ENCODE assay signal across 10 cellular contexts in genomic region chr9:128162215-128163026, GRCh38. TPM values are rescaled to one million over a fixed set of nuclear protein-coding genes. Genes with fewer than 3 reads are reported as not detected.
DNase-seq lines count a peak whose midpoint lies in the region; ATAC-seq and TF ChIP-seq lines count a peak whose summit lies in the region.
"Had no signal": no experiment of that assay in that cellular context is flagged by ENCODE, and none has a peak within 500 bp of the region (broad histone marks: within the 10 kb centered on the region; RNA-seq: fewer than 3 reads in every experiment).

No MANE protein-coding gene starts in this region.

- H3K4me1 ChIP-seq in mucosa of descending colon (ENCODE audit: low read depth) (no peaks in the 10 kb centered on the region), vagina (peaks cover 27% of the 10 kb centered on the region)

- CTCF ChIA-PET in activated CD4-positive, alpha-beta T cell treated with anti-CD3 and anti-CD28 coated beads, Interleukin-2, amount 10 ng/mL, durations not matched to agents 7 days and 5 days (lab: Charles Lee): no interaction called here
- CTCF ChIA-PET in WTC11 (lab: Charles Lee): interaction anchor here (3.6 kb wide), 1 partner anchor 37 kb away, joined by 30 read pairs; no protein-coding TSS in a partner anchor

- H3K27me3 ChIP-seq in vagina: no peaks in the 10 kb centered on the region

- no peak for ATAC-seq in activated T-helper 17 cell treated with anti-CD3 and anti-CD28 coated beads, Interleukin-2, amount 50 U/mL, for 72 hours (replicated peaks)
- no peak for ATAC-seq in stimulated activated naive B cell treated with anti-CD40 and anti-IgM and Interleukin-4, amounts not matched to agents 10 μg/mL and 1 μg/mL and 100 μg/mL, for 72 hours (replicated peaks)
- ATAC-seq in mucosa of descending colon (no peak), WTC11 (no peak)

- no peak for DNase-seq in activated CD4-positive, alpha-beta T cell treated with anti-CD3 and anti-CD28 coated beads, Interleukin-2, amount 10 ng/mL, durations not matched to agents 7 days and 5 days
- no peak for DNase-seq in activated CD4-positive, alpha-beta T cell treated with anti-CD3 and anti-CD28 coated beads for 4 hours
- DNase-seq in glutamatergic neuron (no peak), mucosa of descending colon (no peak), vagina (ENCODE audit: extremely low spot score in 2 of 2) (no peak), WTC11 (ENCODE audit: low spot score) (no peak)
- DNase-seq in stimulated activated naive B cell treated with anti-CD40 and anti-IgM and Interleukin-4, amounts not matched to agents 10 μg/mL and 1 μg/mL and 100 μg/mL, for 72 hours: no peak
- DNase-seq: effector CD8-positive, alpha-beta T cell; SHP77 had no signal

- H3K9me3 Mint-ChIP-seq in activated CD4-positive, alpha-beta T cell treated with anti-CD3 and anti-CD28 coated beads, Interleukin-2, amount 10 ng/mL, durations not matched to agents 7 days and 5 days: no peaks in the 10 kb centered on the region
- no peaks in the 10 kb centered on the region for H3K9me3 Mint-ChIP-seq in activated T-helper 17 cell treated with anti-CD3 and anti-CD28 coated beads, Interleukin-2, amount 50 U/mL, for 72 hours
- H3K9me3 Mint-ChIP-seq in glutamatergic neuron (ENCODE audit: unreplicated experiment) (peaks cover 7% of the 10 kb centered on the region), WTC11 (no peaks in the 10 kb centered on the region)
- no peaks in the 10 kb centered on the region for H3K9me3 Mint-ChIP-seq in stimulated activated naive B cell treated with anti-CD40 and anti-IgM and Interleukin-4, amounts not matched to agents 10 μg/mL and 1 μg/mL and 100 μg/mL, for 72 hours

- H3K4me3 Mint-ChIP-seq in activated CD4-positive, alpha-beta T cell treated with anti-CD3 and anti-CD28 coated beads, Interleukin-2, amount 10 ng/mL, durations not matched to agents 7 days and 5 days: peak overlapping the region; percentile 48
- H3K4me3 Mint-ChIP-seq in activated T-helper 17 cell treated with anti-CD3 and anti-CD28 coated beads, Interleukin-2, amount 50 U/mL, for 72 hours: peak overlapping the region; percentile 84
- H3K4me3 Mint-ChIP-seq in glutamatergic neuron (ENCODE audit: unreplicated experiment) (peak overlapping the region; percentile 49), WTC11 (no peak overlapping the region)
- no peak overlapping the region for H3K4me3 Mint-ChIP-seq in stimulated activated naive B cell treated with anti-CD40 and anti-IgM and Interleukin-4, amounts not matched to agents 10 μg/mL and 1 μg/mL and 100 μg/mL, for 72 hours

- TF ChIP-seq CTCF in glutamatergic neuron (IDR thresholded peaks at IDR 0.05; ENCODE audit: partially characterized antibody, unreplicated experiment): no peak
- TF ChIP-seq CTCF in mucosa of descending colon (IDR thresholded peaks at IDR 0.05): no peak
- no peak for TF ChIP-seq CTCF in vagina (IDR thresholded peaks at IDR 0.05)
- no peak for TF ChIP-seq CTCF in WTC11 (IDR thresholded peaks at IDR 0.05)

- H3K4me3 ChIP-seq in mucosa of descending colon (no peak overlapping the region), vagina (no peak overlapping the region)

- H3K27me3 Mint-ChIP-seq in activated CD4-positive, alpha-beta T cell treated with anti-CD3 and anti-CD28 coated beads, Interleukin-2, amount 10 ng/mL, durations not matched to agents 7 days and 5 days: no peaks in the 10 kb centered on the region
- H3K27me3 Mint-ChIP-seq in activated T-helper 17 cell treated with anti-CD3 and anti-CD28 coated beads, Interleukin-2, amount 50 U/mL, for 72 hours: no peaks in the 10 kb centered on the region
- H3K27me3 Mint-ChIP-seq in glutamatergic neuron (ENCODE audit: unreplicated experiment) (peaks cover 5% of the 10 kb centered on the region), WTC11 (ENCODE audit: low read depth) (no peaks in the 10 kb centered on the region)
- no peaks in the 10 kb centered on the region for H3K27me3 Mint-ChIP-seq in stimulated activated naive B cell treated with anti-CD40 and anti-IgM and Interleukin-4, amounts not matched to agents 10 μg/mL and 1 μg/mL and 100 μg/mL, for 72 hours

- H3K4me1 Mint-ChIP-seq in activated CD4-positive, alpha-beta T cell treated with anti-CD3 and anti-CD28 coated beads, Interleukin-2, amount 10 ng/mL, durations not matched to agents 7 days and 5 days: peaks cover 27% of the 10 kb centered on the region
- peaks cover 10% of the 10 kb centered on the region for H3K4me1 Mint-ChIP-seq in activated T-helper 17 cell treated with anti-CD3 and anti-CD28 coated beads, Interleukin-2, amount 50 U/mL, for 72 hours
- H3K4me1 Mint-ChIP-seq in glutamatergic neuron (ENCODE audit: low read depth, unreplicated experiment) (no peaks in the 10 kb centered on the region), WTC11 (peaks cover 5% of the 10 kb centered on the region)
- H3K4me1 Mint-ChIP-seq in stimulated activated naive B cell treated with anti-CD40 and anti-IgM and Interleukin-4, amounts not matched to agents 10 μg/mL and 1 μg/mL and 100 μg/mL, for 72 hours: peaks cover 9 to 28% of the 10 kb centered on the region in 2 donors

- no peak overlapping the region for H3K27ac ChIP-seq in vagina

- H3K9me3 ChIP-seq in mucosa of descending colon: no peaks in the 10 kb centered on the region
- no peaks in the 10 kb centered on the region for H3K9me3 ChIP-seq in vagina

- POLR2A ChIA-PET in activated CD4-positive, alpha-beta T cell treated with anti-CD3 and anti-CD28 coated beads, Interleukin-2, amount 10 ng/mL, durations not matched to agents 7 days and 5 days (lab: Charles Lee): no interaction called here
- POLR2A ChIA-PET in WTC11 (lab: Charles Lee): no interaction called here

- H3K36me3 Mint-ChIP-seq in activated CD4-positive, alpha-beta T cell treated with anti-CD3 and anti-CD28 coated beads, Interleukin-2, amount 10 ng/mL, durations not matched to agents 7 days and 5 days (ENCODE audit: low read depth): peaks cover 26% of the 10 kb centered on the region
- peaks cover 54% of the 10 kb centered on the region for H3K36me3 Mint-ChIP-seq in activated T-helper 17 cell treated with anti-CD3 and anti-CD28 coated beads, Interleukin-2, amount 50 U/mL, for 72 hours (ENCODE audit: low read depth)
- H3K36me3 Mint-ChIP-seq in glutamatergic neuron (ENCODE audit: unreplicated experiment) (peaks cover 6% of the 10 kb centered on the region), WTC11 (peaks cover 21% of the 10 kb centered on the region)
- H3K36me3 Mint-ChIP-seq in stimulated activated naive B cell treated with anti-CD40 and anti-IgM and Interleukin-4, amounts not matched to agents 10 μg/mL and 1 μg/mL and 100 μg/mL, for 72 hours: peaks cover 29 to 33% of the 10 kb centered on the region in 2 donors

- H3K36me3 ChIP-seq in mucosa of descending colon (ENCODE audit: low read depth) (no peaks in the 10 kb centered on the region), vagina (peaks cover 0 to 49% of the 10 kb centered on the region in 2 donors)

- no peak for TF ChIP-seq POLR2A in vagina (IDR thresholded peaks at IDR 0.05)

- no peak overlapping the region for H3K27ac Mint-ChIP-seq in activated CD4-positive, alpha-beta T cell treated with anti-CD3 and anti-CD28 coated beads, Interleukin-2, amount 10 ng/mL, durations not matched to agents 7 days and 5 days
- H3K27ac Mint-ChIP-seq in activated T-helper 17 cell treated with anti-CD3 and anti-CD28 coated beads, Interleukin-2, amount 50 U/mL, for 72 hours: peak overlapping the region; percentile 43
- H3K27ac Mint-ChIP-seq in glutamatergic neuron (ENCODE audit: unreplicated experiment): no peak overlapping the region
- peak overlapping the region; percentile 60 for H3K27ac Mint-ChIP-seq in stimulated activated naive B cell treated with anti-CD40 and anti-IgM and Interleukin-4, amounts not matched to agents 10 μg/mL and 1 μg/mL and 100 μg/mL, for 72 hours
- no peak overlapping the region for H3K27ac Mint-ChIP-seq in WTC11

- intact Hi-C loops in mucosa of descending colon (cut with DNase I, micrococcal nuclease): no loop called here
- intact Hi-C loops in vagina (cut with DNase I): loop anchor here (2.0 kb wide), 1 partner anchor 32 kb away; no protein-coding TSS in a partner anchor

RNA-seq across cellular contexts. Expression of gene BBLN, which starts 2.4 kb away (rescaled TPM):
- 10 to 100 TPM; 92.5 to 94.2 TPM for total RNA-seq in activated CD4-positive, alpha-beta T cell treated with anti-CD3 and anti-CD28 coated beads, Interleukin-2, amount 10 ng/mL, durations not matched to agents 7 days and 5 days
- total RNA-seq in activated T-helper 17 cell treated with anti-CD3 and anti-CD28 coated beads, Interleukin-2, amount 50 U/mL, for 72 hours: 10 to 100 TPM; 65.7 to 71.9 TPM
- 147 TPM for total RNA-seq in glutamatergic neuron (ENCODE audit: unreplicated experiment)
- 10 to 100 TPM; 33.7 to 46.8 (median 37.6) TPM for total RNA-seq in mucosa of descending colon
- total RNA-seq in vagina: 134 TPM
- total RNA-seq in WTC11 (2021): 77.1 to 86.9 TPM (median 86.6 TPM) in 3 replicates

RNA-seq across cellular contexts. Expression of gene LCN2, which starts 13.2 kb away (rescaled TPM):
- total RNA-seq in activated CD4-positive, alpha-beta T cell treated with anti-CD3 and anti-CD28 coated beads, Interleukin-2, amount 10 ng/mL, durations not matched to agents 7 days and 5 days: not detected
- not detected for total RNA-seq in activated T-helper 17 cell treated with anti-CD3 and anti-CD28 coated beads, Interleukin-2, amount 50 U/mL, for 72 hours
- total RNA-seq in glutamatergic neuron (ENCODE audit: unreplicated experiment): not detected
- total RNA-seq in mucosa of descending colon: 100 to 1,000 TPM in 1 of 3 donors, 10 to 100 TPM in 2; 16.8 to 456 (median 20.5) TPM
- 136 TPM for total RNA-seq in vagina
- 1.0 to 3.0 TPM (median 1.3 TPM) in 3 replicates for total RNA-seq in WTC11 (2021)

RNA-seq across cellular contexts. Expression of gene CIZ1, which starts 29.0 kb away (rescaled TPM):
- total RNA-seq in activated CD4-positive, alpha-beta T cell treated with anti-CD3 and anti-CD28 coated beads, Interleukin-2, amount 10 ng/mL, durations not matched to agents 7 days and 5 days: 100 to 1,000 TPM; 128 to 129 TPM
- 100 to 1,000 TPM; 113 to 123 TPM for total RNA-seq in activated T-helper 17 cell treated with anti-CD3 and anti-CD28 coated beads, Interleukin-2, amount 50 U/mL, for 72 hours
- total RNA-seq in glutamatergic neuron (ENCODE audit: unreplicated experiment): 174 TPM
- 100 to 1,000 TPM in 2 of 3 donors, 10 to 100 TPM in 1; 88.0 to 176 (median 105) TPM for total RNA-seq in mucosa of descending colon
- 101 TPM for total RNA-seq in vagina
- total RNA-seq in WTC11 (2021): 86.1 to 90.6 TPM (median 90.2 TPM) in 3 replicates

RNA-seq across cellular contexts. Expression of gene PTGES2, which starts 34.9 kb away (rescaled TPM):
- 10 to 100 TPM; 57.2 to 59.9 TPM for total RNA-seq in activated CD4-positive, alpha-beta T cell treated with anti-CD3 and anti-CD28 coated beads, Interleukin-2, amount 10 ng/mL, durations not matched to agents 7 days and 5 days
- 10 to 100 TPM; 15.3 to 32.3 TPM for total RNA-seq in activated T-helper 17 cell treated with anti-CD3 and anti-CD28 coated beads, Interleukin-2, amount 50 U/mL, for 72 hours
- total RNA-seq in glutamatergic neuron (ENCODE audit: unreplicated experiment): 85.1 TPM
- total RNA-seq in mucosa of descending colon: 10 to 100 TPM; 65.3 to 99.7 (median 90.6) TPM
- 101 TPM for total RNA-seq in vagina
- 96.2 to 118 TPM (median 98.4 TPM) in 3 replicates for total RNA-seq in WTC11 (2021)

RNA-seq across cellular contexts. Expression of gene DNM1, which starts 40.8 kb away (rescaled TPM):
- total RNA-seq in activated CD4-positive, alpha-beta T cell treated with anti-CD3 and anti-CD28 coated beads, Interleukin-2, amount 10 ng/mL, durations not matched to agents 7 days and 5 days: 1 to 10 TPM in 1 of 2 experiments, under 1 TPM in 1; 0.60 to 1.0 TPM
- 1 to 10 TPM in 1 of 2 donors, under 1 TPM in 1; 0.84 to 9.2 TPM for total RNA-seq in activated T-helper 17 cell treated with anti-CD3 and anti-CD28 coated beads, Interleukin-2, amount 50 U/mL, for 72 hours
- total RNA-seq in glutamatergic neuron (ENCODE audit: unreplicated experiment): 276 TPM
- total RNA-seq in mucosa of descending colon: 10 to 100 TPM in 1 of 3 donors, 1 to 10 TPM in 2; 4.0 to 19.0 (median 6.7) TPM
- total RNA-seq in vagina: 33.4 TPM
- total RNA-seq in WTC11 (2021): 79.0 to 105 TPM (median 92.4 TPM) in 3 replicates

Comparison
In these comparisons a context has a peak if more than half of its experiments do, and no peak if none do; other contexts are left out.
1. H3K27ac Mint-ChIP-seq: peak in activated T-helper 17 cell treated with anti-CD3 and anti-CD28 coated beads, Interleukin-2, amount 50 U/mL, for 72 hours (single experiment) and stimulated activated naive B cell treated with anti-CD40 and anti-IgM and Interleukin-4, amounts not matched to agents 10 μg/mL and 1 μg/mL and 100 μg/mL, for 72 hours (single experiment); none in activated CD4-positive, alpha-beta T cell treated with anti-CD3 and anti-CD28 coated beads, Interleukin-2, amount 10 ng/mL, durations not matched to agents 7 days and 5 days (single experiment), glutamatergic neuron (single experiment) and WTC11 (single experiment).
2. H3K4me3 Mint-ChIP-seq: peak in activated CD4-positive, alpha-beta T cell treated with anti-CD3 and anti-CD28 coated beads, Interleukin-2, amount 10 ng/mL, durations not matched to agents 7 days and 5 days (single experiment), activated T-helper 17 cell treated with anti-CD3 and anti-CD28 coated beads, Interleukin-2, amount 50 U/mL, for 72 hours (single experiment) and glutamatergic neuron (single experiment); none in stimulated activated naive B cell treated with anti-CD40 and anti-IgM and Interleukin-4, amounts not matched to agents 10 μg/mL and 1 μg/mL and 100 μg/mL, for 72 hours (0 of 2) and WTC11 (single experiment).